In the genomic region with DNA sequence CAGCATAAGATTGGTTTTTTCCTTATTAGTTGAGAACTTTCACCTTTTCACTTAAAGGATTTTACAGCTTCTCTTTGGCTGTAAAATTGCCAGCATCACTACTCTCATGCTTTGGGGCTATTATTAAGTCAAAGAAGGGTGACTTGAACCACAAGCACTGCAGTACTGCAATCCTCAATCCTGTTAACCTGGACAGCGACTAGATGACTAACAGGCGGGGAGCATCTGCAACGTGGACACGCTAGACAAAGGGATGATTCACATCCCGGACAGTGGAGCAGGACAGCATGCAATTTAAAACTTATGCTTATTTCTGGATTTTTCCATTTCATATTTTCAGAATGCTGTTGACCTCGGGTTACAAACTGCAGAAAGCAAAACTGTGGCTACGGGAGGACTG, we compare ENCODE assay signal across 15 cellular contexts. TPM values are rescaled to one million over a fixed set of nuclear protein-coding genes. Genes with fewer than 3 reads are reported as not detected.
DNase-seq lines count a peak whose midpoint lies in the region; ATAC-seq lines count a peak whose summit lies in the region.
"Had no signal": no experiment of that assay in that cellular context is flagged by ENCODE, and none has a peak within 500 bp of the region (broad histone marks: within the 10 kb centered on the region; RNA-seq: fewer than 3 reads in every experiment).

No MANE protein-coding gene starts in this region.

- peak; percentile 64 for DNase-seq in GM04503 (ENCODE audit: low read depth)
- peak; percentile 64 for DNase-seq in SK-MEL-5 (ENCODE audit: low read depth, low spot score)
- DNase-seq in fibroblast of gingiva (ENCODE audit: low read depth) = peak; percentile 28
- peak; percentile 80 for DNase-seq in pons (ENCODE audit: low spot score)
- DNase-seq in NCI-H2171 (lab: John Stamatoyannopoulos, UW) = no peak
- DNase-seq: activated CD4-positive, alpha-beta T cell treated with anti-CD3 and anti-CD28 coated beads, Interleukin-2, amount 50 U/mL, for 1 hour; CD4-positive, alpha-beta T cell; effector memory CD8-positive, alpha-beta T cell; NCI-H146; NCI-H524 treated with DMSO at 0.1 percent for 48 hours; RPMI8226 had no signal

- in situ Hi-C loops in SK-MEL-5 (cut with HindIII; ENCODE audit: low pct_unique_long_range_greater_than_20kb, low sequenced_read_pairs) = no loop called here

- no peak for ATAC-seq in GM21825 (IDR thresholded peaks at IDR 0.05; ENCODE audit: unreplicated experiment)
- no peak for ATAC-seq in HG03520 (IDR thresholded peaks at IDR 0.05; ENCODE audit: unreplicated experiment)
- no peak for ATAC-seq in GM18519 (IDR thresholded peaks at IDR 0.05; ENCODE audit: low FRiP score, unreplicated experiment)
- ATAC-seq: effector memory CD8-positive, alpha-beta T cell; natural killer cell treated with Interleukin-12 subunit alpha and Interleukin-12 subunit beta and Interleukin-15 and Interleukin-18, amount 100 ng/mL, for 72 hours had no signal

RNA-seq across cellular contexts. Expression of a gene that starts 8.1 kb away (rescaled TPM):
- total RNA-seq in SK-MEL-5 (2014; rRNA removed; shearing (Covaris generic)) = 33.5 and 42.4 TPM in 2 replicates
- 31.2 and 31.4 TPM in 2 replicates for polyA plus RNA-seq in SK-MEL-5 (2015; cell fraction: cytosol; rRNA removed)
- 26.8 and 30.5 TPM in 2 replicates for polyA plus RNA-seq in SK-MEL-5 (2015; cell fraction: nucleus; rRNA removed)

RNA-seq across cellular contexts. Expression of a gene that starts 8.3 kb away (rescaled TPM):
- total RNA-seq in SK-MEL-5 (2014; rRNA removed; shearing (Covaris generic)) = 7.8 and 10.0 TPM in 2 replicates
- polyA plus RNA-seq in SK-MEL-5 (2015; cell fraction: cytosol; rRNA removed) = 7.6 and 10.6 TPM in 2 replicates
- 124 and 140 TPM in 2 replicates for polyA plus RNA-seq in SK-MEL-5 (2015; cell fraction: nucleus; rRNA removed)

RNA-seq across cellular contexts. Expression of a gene that starts 53.1 kb away (rescaled TPM):
- total RNA-seq in SK-MEL-5 (2014; rRNA removed; shearing (Covaris generic)) = 30.7 and 38.7 TPM in 2 replicates
- polyA plus RNA-seq in SK-MEL-5 (2015; cell fraction: cytosol; rRNA removed) = 28.1 and 29.6 TPM in 2 replicates
- 4.3 and 7.0 TPM in 2 replicates for polyA plus RNA-seq in SK-MEL-5 (2015; cell fraction: nucleus; rRNA removed)
